ENCODE assay signal across 10 cellular contexts in the genomic region with DNA sequence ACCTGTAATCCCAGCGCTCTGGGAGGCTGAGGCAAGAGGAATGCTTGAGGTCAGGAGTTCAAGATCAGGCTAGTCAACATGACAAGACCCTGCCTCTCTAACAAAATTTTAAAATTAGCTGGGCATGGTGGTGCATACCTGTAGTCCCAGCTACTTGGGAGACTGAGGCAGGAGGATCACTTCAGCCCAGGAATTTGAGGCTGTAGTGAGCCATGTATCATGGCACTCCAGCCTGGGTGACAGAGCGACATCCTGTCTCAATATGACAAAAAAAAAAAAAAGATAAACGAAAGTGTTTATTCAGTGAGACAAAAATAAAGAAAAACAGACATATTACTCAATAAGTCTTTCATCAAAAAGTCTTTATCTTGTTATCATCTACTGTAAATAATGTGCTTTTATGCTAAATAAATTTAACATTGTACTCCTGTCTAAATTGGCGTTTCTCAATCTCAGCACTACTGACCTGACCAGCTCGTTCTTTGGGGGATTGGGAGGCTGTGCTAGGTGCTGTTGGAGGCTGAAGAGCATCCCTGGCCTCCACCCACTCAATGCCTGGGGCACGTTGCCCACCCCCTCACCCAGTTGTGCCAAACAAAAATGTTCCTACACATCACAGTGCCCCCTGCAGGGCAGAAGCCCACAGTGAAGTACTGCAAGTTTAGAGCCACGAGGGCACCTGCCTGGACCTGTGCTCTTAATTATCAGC. TPM values are rescaled to one million over a fixed set of nuclear protein-coding genes. Genes with fewer than 3 reads are reported as not detected.
DNase-seq lines count a peak whose midpoint lies in the region; ATAC-seq and TF ChIP-seq lines count a peak whose summit lies in the region.
"Had no signal": no experiment of that assay in that cellular context is flagged by ENCODE, and none has a peak within 500 bp of the region (broad histone marks: within the 10 kb centered on the region; RNA-seq: fewer than 3 reads in every experiment).

No MANE protein-coding gene starts in this region.

- no peaks in the 10 kb centered on the region for H3K9me3 ChIP-seq in PC-3 (ENCODE audit: low read length)
- H3K9me3 ChIP-seq: SJCRH30 had no signal

- H2AFZ ChIP-seq in PC-3 (ENCODE audit: low read length) = no peak overlapping the region

- ATAC-seq in PC-3 = no peak
- ATAC-seq in HG03354 (IDR thresholded peaks at IDR 0.05; ENCODE audit: poor library complexity, severe bottlenecking, unreplicated experiment) = no peak
- no peak for ATAC-seq in HG02610 (IDR thresholded peaks at IDR 0.05; ENCODE audit: unreplicated experiment)
- ATAC-seq in HG03521 (IDR thresholded peaks at IDR 0.05; ENCODE audit: unreplicated experiment) = no peak

- H3K9me2 ChIP-seq in PC-3 (replicated peaks; ENCODE audit: low read length) = no peaks in the 10 kb centered on the region

- peaks cover 8% of the 10 kb centered on the region for H3F3A ChIP-seq in PC-3 (ENCODE audit: low read length, unreplicated experiment)

- H3K4me1 ChIP-seq in PC-3 (ENCODE audit: insufficient read depth, low read length) = peaks cover 46% of the 10 kb centered on the region
- H3K4me1 ChIP-seq: SJCRH30 had no signal

- H3K27me3 ChIP-seq in PC-3 (ENCODE audit: low read length) = no peaks in the 10 kb centered on the region
- H3K27me3 ChIP-seq: SJCRH30 had no signal

- BruUV-seq in PC-3 (replicated peaks; lab: Mats Ljungman, UMichigan) = no TSS peak

- DNase-seq in AG10803 (ENCODE audit: low read depth) (no peak), PC-3 (peak; percentile 43), germinal center (ENCODE audit: low spot score) (peak; percentile 29)
- DNase-seq in NK-92 treated with Interleukin-12 subunit alpha and Interleukin-12 subunit beta, amount 100 ng/mL, for 24 hours (lab: John Stamatoyannopoulos, UW) = no peak

- H3K36me3 ChIP-seq in PC-3 (ENCODE audit: low read depth, low read length) = peaks cover 55% of the 10 kb centered on the region

- peaks cover 9% of the 10 kb centered on the region for H4K20me1 ChIP-seq in PC-3 (ENCODE audit: low read length)

- H3K79me2 ChIP-seq in PC-3 (ENCODE audit: low read length) = peaks cover 20% of the 10 kb centered on the region

- H3K9ac ChIP-seq in PC-3 (ENCODE audit: low read length) = no peak overlapping the region

- intact Hi-C loops in PC-3 (cut with micrococcal nuclease) = loop anchor here (5.0 kb wide), 2 partner anchors 165 to 215 kb away; no protein-coding TSS in a partner anchor

- no peak overlapping the region for H3K27ac ChIP-seq in PC-3 (ENCODE audit: low read length)
- H3K27ac ChIP-seq: epithelial cell of prostate, SJCRH30 had no signal

- H3K4me3 ChIP-seq in AG10803 (ENCODE audit: low read length) = no peak overlapping the region
- no peak overlapping the region for H3K4me3 ChIP-seq in PC-3 (ENCODE audit: low read length)
- H3K4me3 ChIP-seq: SJCRH30 had no signal

- TF ChIP-seq CTCF in AG10803 (conservative IDR thresholded peaks at IDR 0.05; ENCODE audit: low read length) = peak; percentile 38
- TF ChIP-seq CTCF in GM12874 (IDR thresholded peaks at IDR 0.05; ENCODE audit: insufficient read depth, low read depth, low read length) = peak; percentile 74
- TF ChIP-seq CTCF in PC-3 (conservative IDR thresholded peaks at IDR 0.05; ENCODE audit: low read depth, low read length) = peak; percentile 77

- no peak overlapping the region for H3K4me2 ChIP-seq in PC-3 (ENCODE audit: low read length)

- CTCF ChIA-PET in PC-3 (lab: Charles Lee) = no interaction called here

- POLR2A ChIA-PET in PC-3 (lab: Charles Lee; ENCODE audit: unreplicated experiment) = no interaction called here

RNA-seq across cellular contexts. Expression of gene NCAPG2, which starts 57.7 kb away (rescaled TPM):
- total RNA-seq in PC-3 (2014; rRNA removed) = 49.2 and 50.2 TPM in 2 replicates

RNA-seq across cellular contexts. Expression of gene PTPRN2, which starts 59.3 kb away (rescaled TPM):
- 3.2 and 3.6 TPM in 2 replicates for total RNA-seq in PC-3 (2014; rRNA removed)

Comparison
In these comparisons a context has a peak if more than half of its experiments do, and no peak if none do; other contexts are left out.
1. DNase-seq: peak in PC-3 (single experiment) and germinal center (single experiment); none in AG10803 (single experiment) and NK-92 treated with Interleukin-12 subunit alpha and Interleukin-12 subunit beta, amount 100 ng/mL, for 24 hours (single experiment).
2. Peak in every context shown above with its lines, with median percentiles within 50 percentile points of each other: CTCF ChIP-seq.